In the genomic region with DNA sequence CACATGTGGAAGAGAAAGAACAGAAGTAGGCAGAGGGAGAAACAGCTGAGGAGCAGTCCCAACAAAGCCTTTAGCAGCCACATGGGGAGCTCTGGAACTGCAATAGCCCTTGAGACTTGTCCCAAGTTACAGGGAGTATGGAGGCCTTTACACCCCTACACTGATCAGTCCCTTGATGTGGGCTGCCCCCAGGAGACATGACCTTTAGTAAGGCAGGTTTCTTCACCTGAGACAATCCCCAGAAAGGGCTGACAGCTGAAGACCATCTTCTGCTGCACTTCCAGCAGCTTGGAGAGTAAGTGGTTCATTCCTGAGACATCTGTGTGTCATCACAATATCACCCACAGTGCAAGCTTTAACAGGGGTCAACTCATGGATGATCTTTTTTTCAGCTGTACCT, we compare ENCODE assay signal across 16 cellular contexts. TPM values are rescaled to one million over a fixed set of nuclear protein-coding genes. Genes with fewer than 3 reads are reported as not detected.
DNase-seq lines count a peak whose midpoint lies in the region; ATAC-seq and TF ChIP-seq lines count a peak whose summit lies in the region.
"Had no signal": no experiment of that assay in that cellular context is flagged by ENCODE, and none has a peak within 500 bp of the region (broad histone marks: within the 10 kb centered on the region; RNA-seq: fewer than 3 reads in every experiment).

No MANE protein-coding gene starts in this region.

- DNase-seq in AG09309 (ENCODE audit: low read depth) (no peak), RWPE1 (ENCODE audit: low spot score) (no peak), fibroblast of pulmonary artery (ENCODE audit: low read depth) (no peak), lower lobe of right lung (no peak)
- no peak for DNase-seq in activated T-cell treated with anti-CD3 and anti-CD28 coated beads, Interleukin-2, amount 50 U/mL, for 48 hours
- DNase-seq: activated B cell treated with CpG ODN at 0.5 μM for 24 hours; head of caudate nucleus; left ventricle myocardium superior; NCI-H2029 treated with DMSO at 0.1 percent for 48 hours; occipital lobe; Peyer's patch; stimulated activated CD4-positive, alpha-beta T cell treated with anti-CD3 and anti-CD28 coated beads, Interleukin-4, amount 100 ng/mL, for 4 hours had no signal

- no peaks in the 10 kb centered on the region for H3K36me3 ChIP-seq in lower lobe of right lung
- H3K36me3 ChIP-seq: Peyer's patch had no signal

- peak; percentile 10 for TF ChIP-seq CTCF in AG09309 (IDR thresholded peaks at IDR 0.05; ENCODE audit: control insufficient read depth, insufficient read depth, low read depth, low read length, missing control alignments)
- peak; percentile 44 for TF ChIP-seq CTCF in GM12873 (IDR thresholded peaks at IDR 0.05; ENCODE audit: insufficient read depth, low read depth, low read length, missing control alignments)
- TF ChIP-seq CTCF in RWPE1 (conservative IDR thresholded peaks at IDR 0.05; ENCODE audit: low read depth): 0 out of 2 replicates have a peak, but pooled peaks have one; percentile 7
- TF ChIP-seq CTCF in fibroblast of pulmonary artery (IDR thresholded peaks at IDR 0.05; ENCODE audit: low read length, missing control alignments): peak; percentile 26
- no peak for TF ChIP-seq CTCF in lower lobe of right lung (IDR thresholded peaks at IDR 0.05)

- intact Hi-C loops in lower lobe of right lung (cut with DNase I): no loop called here

- no peaks in the 10 kb centered on the region for H3K9me3 ChIP-seq in lower lobe of right lung
- H3K9me3 ChIP-seq: Peyer's patch had no signal

- ATAC-seq in HG03196 (IDR thresholded peaks at IDR 0.05; ENCODE audit: unreplicated experiment) (no peak), GM21723 (IDR thresholded peaks at IDR 0.05; ENCODE audit: unreplicated experiment) (no peak), lower lobe of right lung (no peak)
- ATAC-seq: left ventricle myocardium superior had no signal

- POLR2A ChIA-PET in RWPE1 (lab: Yijun Ruan, JAX; ENCODE audit: low non-redundant PET): no interaction called here

- H3K4me3 ChIP-seq in AG09309 (ENCODE audit: control insufficient read depth, low read depth, low read length): no peak overlapping the region
- H3K4me3 ChIP-seq in fibroblast of pulmonary artery (replicated peaks; ENCODE audit: low read depth, low read length): no peak overlapping the region
- H3K4me3 ChIP-seq in lower lobe of right lung: no peak overlapping the region
- H3K4me3 ChIP-seq: Peyer's patch had no signal

- CTCF ChIA-PET in RWPE1 (lab: Yijun Ruan, JAX): interaction anchor here (0.5 to 0.8 kb wide), 2 partner anchors 25 to 359 kb away, joined by 3 to 4 read pairs; no protein-coding TSS in a partner anchor

- H3K27ac ChIP-seq in RWPE1 (no peak overlapping the region; the same call in 1 of the 2 replicates), lower lobe of right lung (no peak overlapping the region)
- H3K27ac ChIP-seq: Peyer's patch had no signal

- H3K4me1 ChIP-seq in lower lobe of right lung: peaks cover 28% of the 10 kb centered on the region

- H3K27me3 ChIP-seq in lower lobe of right lung (ENCODE audit: low read depth): no peaks in the 10 kb centered on the region
- H3K27me3 ChIP-seq: Peyer's patch had no signal

RNA-seq across cellular contexts. Expression of a gene that starts 8.6 kb away (rescaled TPM):
- 6.2 TPM for total RNA-seq in lower lobe of right lung

RNA-seq across cellular contexts. Expression of a gene that starts 58.3 kb away (rescaled TPM):
- total RNA-seq in lower lobe of right lung: 68.6 TPM

RNA-seq across cellular contexts. Expression of a gene that starts 58.9 kb away (rescaled TPM):
- total RNA-seq in lower lobe of right lung: 0.18 TPM
- total RNA-seq: activated T-helper 2 cell treated with anti-CD3 and anti-CD28 coated beads, Interferon-gamma antibody, Interleukin-2, Interleukin-4, amounts not matched to agents 10 μg/mL and 5 μg/mL and 100 μg/mL, durations not matched to agents 14 hours and 24 hours and 36 hours; left ventricle myocardium superior had no signal
